9 cellular contexts compared by ENCODE assay signal in the genomic region with DNA sequence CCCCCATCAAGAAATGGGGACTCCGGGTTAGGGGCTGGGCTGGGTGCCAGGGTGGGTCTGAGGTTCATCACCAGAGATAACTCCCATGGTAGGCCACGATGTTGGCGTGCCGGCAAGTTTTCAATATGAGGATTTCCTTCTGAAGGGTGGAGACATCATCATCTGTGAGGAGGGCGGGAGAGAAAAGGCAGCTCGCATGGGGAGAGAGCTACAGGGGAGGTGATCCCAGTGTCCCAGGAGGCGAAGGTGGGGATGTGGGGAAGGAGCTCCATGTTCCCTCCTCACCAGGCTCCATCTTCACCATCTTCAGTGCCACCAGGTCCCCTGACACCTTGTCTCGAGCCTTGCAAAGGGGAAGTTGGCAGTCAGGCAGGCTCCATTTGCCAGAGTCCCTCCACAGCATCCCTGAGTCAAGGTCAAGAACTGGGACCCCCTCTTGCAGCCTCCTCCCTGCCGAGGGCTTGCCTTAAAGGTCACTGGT. TPM values are rescaled to one million over a fixed set of nuclear protein-coding genes. Genes with fewer than 3 reads are reported as not detected.
DNase-seq lines count a peak whose midpoint lies in the region; ATAC-seq, FAIRE-seq and TF ChIP-seq lines count a peak whose summit lies in the region.
"Had no signal": no experiment of that assay in that cellular context is flagged by ENCODE, and none has a peak within 500 bp of the region (broad histone marks: within the 10 kb centered on the region; RNA-seq: fewer than 3 reads in every experiment).

No MANE protein-coding gene starts in this region.

- no peak for TF ChIP-seq CTCF in dorsolateral prefrontal cortex (IDR thresholded peaks at IDR 0.05 in 54 of 56, conservative IDR thresholded peaks at IDR 0.05 in 2 of 56; ENCODE audit: low read depth in 1 of 56, partially characterized antibody in 56 of 56)

- FAIRE-seq in RCC 7860 (lab: Jason Lieb, UNC) = no peak
- FAIRE-seq: endometrium had no signal

- DNase-seq in SJCRH30 (no peak), dorsolateral prefrontal cortex (peak in 1 of 10 donors; percentile 10), RCC 7860 (ENCODE audit: low spot score) (no peak), kidney tubule cell (ENCODE audit: low spot score) (no peak)
- DNase-seq in stimulated activated CD4-positive, alpha-beta T cell treated with anti-CD3 and anti-CD28 coated beads, Interleukin-1b, Interleukin-23, amount 100 ng/mL, for 48 hours = peak; percentile 15

- H3K27me3 ChIP-seq in SJCRH30 (no peaks in the 10 kb centered on the region), dorsolateral prefrontal cortex (no peaks in the 10 kb centered on the region)

- H3K4me1 ChIP-seq in SJCRH30 = peaks cover 5% of the 10 kb centered on the region; the same call in 1 of the 2 replicates

- H3K27ac ChIP-seq in SJCRH30 (no peak overlapping the region), dorsolateral prefrontal cortex (peak overlapping the region in 35 of 59 donors; percentile 24 to 95 (median 89))

- no peaks in the 10 kb centered on the region for H3K9me3 ChIP-seq in SJCRH30 (replicated peaks)

- H3K36me3 ChIP-seq in SJCRH30 = peaks cover 17% of the 10 kb centered on the region; the same call in 1 of the 2 replicates

- intact Hi-C loops in dorsolateral prefrontal cortex (cut with DNase I) = loop anchor here (5.0 kb wide), 3 partner anchors 75 to 215 kb away; a partner anchor contains a TSS

- ATAC-seq in GM18867 (IDR thresholded peaks at IDR 0.05; ENCODE audit: unreplicated experiment) = peak; percentile 0
- ATAC-seq in HG02798 (IDR thresholded peaks at IDR 0.05; ENCODE audit: poor library complexity, unreplicated experiment) = no peak
- ATAC-seq in GM19351 (IDR thresholded peaks at IDR 0.05; ENCODE audit: unreplicated experiment) = no peak

- H3K4me3 ChIP-seq in SJCRH30 (peak overlapping the region; percentile 68), dorsolateral prefrontal cortex (peak overlapping the region in 34 of 59 donors; percentile 20 to 100 (median 96))

RNA-seq across cellular contexts. Expression of a gene that starts 0.4 kb away (rescaled TPM):
- total RNA-seq in SJCRH30 (2014; rRNA removed; shearing (Covaris generic)) = 1.2 and 1.5 TPM in 2 replicates
- total RNA-seq in dorsolateral prefrontal cortex = 10 to 100 TPM in 10 of 120 experiments, 1 to 10 TPM in 110; 1.2 to 14.7 (median 5.4) TPM

RNA-seq across cellular contexts. Expression of a gene that starts 1.7 kb away (rescaled TPM):
- 320 and 322 TPM in 2 replicates for total RNA-seq in SJCRH30 (2014; rRNA removed; shearing (Covaris generic))
- 100 to 1,000 TPM; 165 to 292 (median 241) TPM for total RNA-seq in dorsolateral prefrontal cortex

RNA-seq across cellular contexts. Expression of a gene that starts 30.1 kb away (rescaled TPM):
- 166 and 192 TPM in 2 replicates for total RNA-seq in SJCRH30 (2014; rRNA removed; shearing (Covaris generic))
- 100 to 1,000 TPM; 271 to 539 (median 377) TPM for total RNA-seq in dorsolateral prefrontal cortex
